Comparison of ENCODE assay signal across 16 cellular contexts in genomic region chr10:131722525-131723264, GRCh38.
"Had no signal": no experiment of that assay in that cellular context is flagged by ENCODE, and none has a peak within 500 bp of the region (broad histone marks: within the 10 kb centered on the region; RNA-seq: fewer than 3 reads in every experiment).

No MANE protein-coding gene starts in this region.

- DNase-seq: activated gamma-delta T cell treated with Interleukin-2 at 50 U/mL for 16 hours; activated T-cell treated with anti-CD3 and anti-CD28 coated beads, Interleukin-2, amount 50 U/mL, for 72 hours; brain microvascular endothelial cell; central memory CD4-positive, alpha-beta T cell; effector memory CD8-positive, alpha-beta T cell; hippocampal formation; left cardiac atrium; lower lobe of right lung; mesendoderm; naive B cell; stimulated activated CD4-positive, alpha-beta T cell treated with anti-CD3 and anti-CD28 coated beads, Interleukin-12 subunit alpha, Interleukin-12 subunit beta, amount 100 ng/mL, for 4 hours; stimulated activated CD4-positive, alpha-beta T cell treated with anti-CD3 and anti-CD28 coated beads, Interleukin-4, amount 100 ng/mL, for 4 hours; stimulated activated naive CD8-positive, alpha-beta T cell treated with anti-CD3 and anti-CD28 coated beads, Interleukin-15, Interleukin-2, amounts not matched to agents 100 U/mL and 50 U/mL, for 24 hours; substantia nigra; T-helper 1 cell had no signal

- ATAC-seq: activated T-cell treated with anti-CD3 and anti-CD28 coated beads, Interleukin-2, amount 50 U/mL, for 72 hours; effector memory CD8-positive, alpha-beta T cell; left cardiac atrium; lower lobe of right lung; psoas muscle; stimulated activated naive CD8-positive, alpha-beta T cell treated with anti-CD3 and anti-CD28 coated beads, Interleukin-15, Interleukin-2, amounts not matched to agents 100 U/mL and 50 U/mL, for 24 hours had no signal
